ENCODE assay signal across 9 cellular contexts in genomic region chr20:53942121-53942816, GRCh38.
DNase-seq lines count a peak whose midpoint lies in the region; ATAC-seq, FAIRE-seq and TF ChIP-seq lines count a peak whose summit lies in the region.
"Had no signal": no experiment of that assay in that cellular context is flagged by ENCODE, and none has a peak within 500 bp of the region (broad histone marks: within the 10 kb centered on the region; RNA-seq: fewer than 3 reads in every experiment).

No MANE protein-coding gene starts in this region.

- TF ChIP-seq POLR2A in endothelial cell of umbilical vein (IDR thresholded peaks at IDR 0.05; ENCODE audit: low read depth, low read length) (no peak), erythroblast (IDR thresholded peaks at IDR 0.05; ENCODE audit: low read length) (no peak)

- BruUV-seq in endothelial cell of umbilical vein (replicated peaks; lab: Mats Ljungman, UMichigan) = no TSS peak

- H3K27me3 Mint-ChIP-seq in stimulated activated naive B cell treated with anti-CD40 and anti-IgM and Interleukin-4, amounts not matched to agents 10 μg/mL and 1 μg/mL and 100 μg/mL, for 72 hours = no peaks in the 10 kb centered on the region
- H3K27me3 Mint-ChIP-seq: activated CD4-positive, alpha-beta T cell treated with anti-CD3 and anti-CD28 coated beads for 36 hours had no signal

- dilution Hi-C loops in endothelial cell of umbilical vein (cut with MboI; ENCODE audit: extremely low pct_ligation_motif_present, low sequenced_read_pairs) = loop anchor here (25.0 kb wide), 1 partner anchor 355 kb away; the partner anchor contains the start of gene ZNF217

- POLR2A ChIA-PET in endothelial cell of umbilical vein (lab: Charles Lee) = interaction anchor here (1.3 kb wide), 1 partner anchor 42 kb away, joined by 3 read pairs; no protein-coding TSS in a partner anchor

- no peak for FAIRE-seq in endothelial cell of umbilical vein (lab: Jason Lieb, UNC)

- H3K4me1 ChIP-seq in HUES64 (ENCODE audit: insufficient read depth, low read length) (peaks cover 47% of the 10 kb centered on the region), endothelial cell of umbilical vein (ENCODE audit: control insufficient read depth, extremely low read depth, insufficient read depth, low read length) (peaks cover 22% of the 10 kb centered on the region)

- H3K9ac ChIP-seq in HUES64 (ENCODE audit: low read depth, low read length) (peak overlapping the region; percentile 28), endothelial cell of umbilical vein (replicated peaks; ENCODE audit: extremely low read depth, insufficient read depth, low read length) (no peak overlapping the region)

- H3K36me3 ChIP-seq in HUES64 (ENCODE audit: insufficient read depth, low read length) (no peaks in the 10 kb centered on the region), endothelial cell of umbilical vein (ENCODE audit: control insufficient read depth in 2 of 2, extremely low read depth in 1 of 2, insufficient read depth in 2 of 2, low read length in 2 of 2) (no peaks in the 10 kb centered on the region)

- intact Hi-C loops in endothelial cell of umbilical vein (cut with micrococcal nuclease) (loop anchor here (2.0 to 10.0 kb wide), 3 partner anchors 527 to 1629 kb away; no protein-coding TSS in a partner anchor), sciatic nerve (cut with DNase I) (loop anchor here (10.0 kb wide), 1 partner anchor 123 kb away; no protein-coding TSS in a partner anchor)

- H2AFZ ChIP-seq in endothelial cell of umbilical vein (ENCODE audit: low read depth, low read length) = peak overlapping the region; percentile 14

- CTCF ChIA-PET in endothelial cell of umbilical vein (lab: Charles Lee) = interaction anchor here (0.8 to 5.9 kb wide), 8 partner anchors 41 to 1630 kb away, joined by 3 to 141 read pairs (median 4); partner anchors contain the start of genes PFDN4 and ZNF217

- ATAC-seq in GM21360 (IDR thresholded peaks at IDR 0.05; ENCODE audit: unreplicated experiment) (peak; percentile 38), sciatic nerve (no peak)
- peak; percentile 82 to 88 for ATAC-seq in stimulated activated naive B cell treated with anti-CD40 and anti-IgM and Interleukin-4, amounts not matched to agents 10 μg/mL and 1 μg/mL and 100 μg/mL, for 72 hours (replicated peaks)
- ATAC-seq: activated CD4-positive, alpha-beta T cell treated with anti-CD3 and anti-CD28 coated beads for 36 hours had no signal

- 37% methylated on average over 12 of the region's 12 CpGs for WGBS in HUES64

- H3K9me3 ChIP-seq in HUES64 (ENCODE audit: insufficient read depth, low read depth, low read length) (no peaks in the 10 kb centered on the region), endothelial cell of umbilical vein (replicated peaks; ENCODE audit: control insufficient read depth, insufficient read depth, low read length) (no peaks in the 10 kb centered on the region)

- peak overlapping the region; percentile 7 to 32 for H3K4me3 Mint-ChIP-seq in stimulated activated naive B cell treated with anti-CD40 and anti-IgM and Interleukin-4, amounts not matched to agents 10 μg/mL and 1 μg/mL and 100 μg/mL, for 72 hours
- H3K4me3 Mint-ChIP-seq: activated CD4-positive, alpha-beta T cell treated with anti-CD3 and anti-CD28 coated beads for 36 hours had no signal

- H4K20me1 ChIP-seq in endothelial cell of umbilical vein (replicated peaks; ENCODE audit: control insufficient read depth, extremely low read depth, insufficient read depth, low read length) = no peaks in the 10 kb centered on the region

- no peaks in the 10 kb centered on the region for H3K9me3 Mint-ChIP-seq in stimulated activated naive B cell treated with anti-CD40 and anti-IgM and Interleukin-4, amounts not matched to agents 10 μg/mL and 1 μg/mL and 100 μg/mL, for 72 hours

- no peak overlapping the region for H3K4me2 ChIP-seq in endothelial cell of umbilical vein (ENCODE audit: insufficient read depth, low read length)

- peak overlapping the region; percentile 80 for H3K27ac Mint-ChIP-seq in stimulated activated naive B cell treated with anti-CD40 and anti-IgM and Interleukin-4, amounts not matched to agents 10 μg/mL and 1 μg/mL and 100 μg/mL, for 72 hours

- no peaks in the 10 kb centered on the region for H3K79me2 ChIP-seq in endothelial cell of umbilical vein (ENCODE audit: control insufficient read depth, insufficient read depth, low read length)

- DNase-seq in endothelial cell of umbilical vein (ENCODE audit: low read depth, low spot score) (peak; percentile 28), erythroblast (lab: John Stamatoyannopoulos, UW) (no peak), SHP77 (lab: John Stamatoyannopoulos, UW) (no peak), sciatic nerve (ENCODE audit: low spot score) (no peak)
- no peak for DNase-seq in stimulated activated naive B cell treated with anti-CD40 and anti-IgM and Interleukin-4, amounts not matched to agents 10 μg/mL and 1 μg/mL and 100 μg/mL, for 72 hours
- DNase-seq: activated CD4-positive, alpha-beta T cell treated with anti-CD3 and anti-CD28 coated beads for 36 hours; stimulated activated naive CD4-positive, alpha-beta T cell treated with Interleukin-2 at 50 U/mL for 16 hours had no signal

- H3K9me1 ChIP-seq in endothelial cell of umbilical vein (replicated peaks; ENCODE audit: control insufficient read depth, extremely low read depth, insufficient read depth, low read length) = no peaks in the 10 kb centered on the region

- H3K4me3 ChIP-seq in HUES64 (ENCODE audit: low read length) = no peak overlapping the region
- no peak overlapping the region for H3K4me3 ChIP-seq in endothelial cell of umbilical vein (replicated peaks in 1 of 3; ENCODE audit: insufficient read depth in 1 of 3, low read depth in 1 of 3, low read length in 3 of 3)

- TF ChIP-seq CTCF in endothelial cell of umbilical vein (IDR thresholded peaks at IDR 0.05; ENCODE audit: extremely low read depth in 1 of 2, insufficient read depth in 1 of 2, low read depth in 1 of 2, low read length in 2 of 2) = no peak

- H3K27ac ChIP-seq in HUES64 (ENCODE audit: low read depth, low read length) (peak overlapping the region; percentile 83), endothelial cell of umbilical vein (ENCODE audit: insufficient read depth, low read depth, low read length) (no peak overlapping the region)

- peaks cover 39 to 66% of the 10 kb centered on the region in 2 donors for H3K4me1 Mint-ChIP-seq in stimulated activated naive B cell treated with anti-CD40 and anti-IgM and Interleukin-4, amounts not matched to agents 10 μg/mL and 1 μg/mL and 100 μg/mL, for 72 hours

- H3K36me3 Mint-ChIP-seq in stimulated activated naive B cell treated with anti-CD40 and anti-IgM and Interleukin-4, amounts not matched to agents 10 μg/mL and 1 μg/mL and 100 μg/mL, for 72 hours = no peaks in the 10 kb centered on the region

- H3K27me3 ChIP-seq in HUES64 (ENCODE audit: insufficient read depth, low read length) (no peaks in the 10 kb centered on the region), endothelial cell of umbilical vein (ENCODE audit: control insufficient read depth in 2 of 2, insufficient read depth in 2 of 2, low read length in 2 of 2) (no peaks in the 10 kb centered on the region)

TF ChIP-seq in endothelial cell of umbilical vein, 7 proteins besides CTCF, POLR2A, EP300 and RAD21:
- TF ChIP-seq MYC (IDR thresholded peaks at IDR 0.05; ENCODE audit: low read depth, low read length) = no peak
- no peak for TF ChIP-seq GATA2 (IDR thresholded peaks at IDR 0.05; ENCODE audit: insufficient read depth, insufficient read length, low read depth, low read length)
- TF ChIP-seq MAX (IDR thresholded peaks at IDR 0.05; ENCODE audit: insufficient read depth, insufficient read length) = no peak
- TF ChIP-seq FOS (IDR thresholded peaks at IDR 0.05; ENCODE audit: borderline replicate concordance, insufficient read depth, low read length) = no peak
- no peak for TF ChIP-seq POLR2AphosphoS5 (IDR thresholded peaks at IDR 0.05; ENCODE audit: insufficient read depth, low read depth, low read length)
- no peak for TF ChIP-seq EZH2 (IDR thresholded peaks at IDR 0.05; ENCODE audit: borderline replicate concordance, low read depth, low read length, severe bottlenecking)
- no peak for TF ChIP-seq JUN (IDR thresholded peaks at IDR 0.05; ENCODE audit: borderline replicate concordance, insufficient read depth, insufficient read length, low read depth)
TF ChIP-seq in endothelial cell of umbilical vein: peak in this region for 0.
